27 cellular contexts compared by ENCODE assay signal in the genomic region with DNA sequence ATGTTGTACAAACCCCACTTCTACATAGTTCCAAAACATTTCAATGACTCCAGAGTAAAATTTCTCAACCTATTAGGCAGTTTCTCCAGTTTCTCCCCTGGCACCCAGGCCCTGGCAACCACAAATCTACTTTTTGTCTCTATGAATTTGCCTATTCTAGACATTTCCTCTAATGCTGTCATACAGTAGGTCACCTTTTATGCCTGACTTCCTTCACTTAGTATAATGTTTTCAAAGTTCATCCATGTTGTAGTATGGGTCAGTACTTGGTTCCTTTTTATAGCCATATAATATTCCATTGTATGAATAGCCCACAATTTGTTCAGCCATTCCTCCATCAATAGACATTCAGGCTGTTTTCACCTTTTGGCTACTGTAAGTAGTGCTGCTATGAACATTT.
"Had no signal": no experiment of that assay in that cellular context is flagged by ENCODE, and none has a peak within 500 bp of the region (broad histone marks: within the 10 kb centered on the region; RNA-seq: fewer than 3 reads in every experiment).

No MANE protein-coding gene starts in this region.

- H3K9me3 ChIP-seq: ascending aorta, breast epithelium, colonic mucosa, esophagus squamous epithelium, gastrocnemius medialis had no signal

- ATAC-seq: activated naive CD4-positive, alpha-beta T cell treated with anti-CD3 and anti-CD28 coated beads, Interleukin-2, amount 50 U/mL, for 72 hours; activated T-cell treated with anti-CD3 and anti-CD28 coated beads, Interleukin-2, amount 50 U/mL, for 72 hours; gastrocnemius medialis; heart left ventricle had no signal

- H3K4me1 ChIP-seq: ascending aorta, breast epithelium, colonic mucosa had no signal

- H3K27me3 ChIP-seq: ascending aorta, breast epithelium, cardiac muscle cell, colonic mucosa, esophagus squamous epithelium, gastrocnemius medialis, heart left ventricle had no signal

- H3K36me3 ChIP-seq: ascending aorta, breast epithelium, cardiac muscle cell, colonic mucosa, esophagus squamous epithelium, gastrocnemius medialis, heart left ventricle had no signal

- H3K4me3 ChIP-seq: ascending aorta, breast epithelium, cardiac muscle cell, colonic mucosa, esophagus squamous epithelium, gastrocnemius medialis, heart left ventricle had no signal

- DNase-seq: activated CD4-positive, alpha-beta memory T cell treated with anti-CD3 and anti-CD28 coated beads, Interleukin-2, amount 10 ng/mL, durations not matched to agents 7 days and 5 days; activated CD4-positive, alpha-beta T cell treated with anti-CD3 and anti-CD28 coated beads for 1 hour; activated CD4-positive, alpha-beta T cell treated with anti-CD3 and anti-CD28 coated beads for 4 hours; activated CD4-positive, alpha-beta T cell treated with anti-CD3 and anti-CD28 coated beads, Interleukin-2, amount 10 ng/mL, durations not matched to agents 7 days and 5 days; activated CD4-positive, alpha-beta T cell treated with anti-CD3 and anti-CD28 coated beads, Interleukin-2, amount 50 U/mL, for 4 hours; activated CD8-positive, alpha-beta memory T cell treated with anti-CD3 and anti-CD28 coated beads, Interleukin-2, amount 50 U/mL, for 48 hours; activated gamma-delta T cell; activated naive CD4-positive, alpha-beta T cell; activated naive CD4-positive, alpha-beta T cell treated with anti-CD3 and anti-CD28 coated beads, Interleukin-2, amount 10 ng/mL, durations not matched to agents 7 days and 5 days; activated naive CD8-positive, alpha-beta T cell treated with anti-CD3 and anti-CD28 coated beads, Interleukin-2, amount 10 ng/mL, durations not matched to agents 7 days and 5 days; activated T-cell treated with anti-CD3 and anti-CD28 coated beads for 4 hours; activated T-cell treated with anti-CD3 and anti-CD28 coated beads, Interleukin-2, amount 50 U/mL, for 24 hours; activated T-cell treated with anti-CD3 and anti-CD28 coated beads, Interleukin-2, amount 50 U/mL, for 72 hours; central memory CD4-positive, alpha-beta T cell; cerebellar nuclear complex; colonic mucosa; effector CD8-positive, alpha-beta T cell; esophagus squamous epithelium; gastrocnemius medialis; glutamatergic neuron; heart left ventricle; T-helper 2 cell had no signal

- H3K27ac ChIP-seq: ascending aorta, breast epithelium, cardiac muscle cell, colonic mucosa, epithelial cell of prostate, esophagus squamous epithelium, gastrocnemius medialis, heart left ventricle had no signal
